In genomic region chr15:83129791-83130190, GRCh38 we compare ENCODE assay signal across 24 cellular contexts. TPM values are rescaled to one million over a fixed set of nuclear protein-coding genes. Genes with fewer than 3 reads are reported as not detected.
DNase-seq lines count a peak whose midpoint lies in the region; ATAC-seq lines count a peak whose summit lies in the region.
"Had no signal": no experiment of that assay in that cellular context is flagged by ENCODE, and none has a peak within 500 bp of the region (broad histone marks: within the 10 kb centered on the region; RNA-seq: fewer than 3 reads in every experiment).

No MANE protein-coding gene starts in this region.

- no peak for ATAC-seq in naive thymus-derived CD4-positive, alpha-beta T cell
- no peak for ATAC-seq in T-helper 17 cell
- ATAC-seq in GM21737 (IDR thresholded peaks at IDR 0.05; ENCODE audit: unreplicated experiment) = no peak
- ATAC-seq: A549; CD8-positive, alpha-beta T cell had no signal

- H3K27ac Mint-ChIP-seq in naive thymus-derived CD4-positive, alpha-beta T cell = no peak overlapping the region
- no peak overlapping the region for H3K27ac Mint-ChIP-seq in T-helper 17 cell
- H3K27ac Mint-ChIP-seq: CD8-positive, alpha-beta T cell; HFFc6 had no signal

- H3K4me1 ChIP-seq in naive thymus-derived CD4-positive, alpha-beta T cell (ENCODE audit: control insufficient read depth in 2 of 2, insufficient read depth in 2 of 2, low read length in 2 of 2) = no peaks in the 10 kb centered on the region
- H3K4me1 ChIP-seq: A549, Caco-2, HAP-1 had no signal

- intact Hi-C loops in naive thymus-derived CD4-positive, alpha-beta T cell (cut with micrococcal nuclease) = loop anchor here in 1 of 2 donors (10.0 kb wide), 1 partner anchor 55 kb away; no protein-coding TSS in a partner anchor

- H3K4me3 ChIP-seq in naive thymus-derived CD4-positive, alpha-beta T cell (ENCODE audit: low read length) = no peak overlapping the region
- H3K4me3 ChIP-seq: A549, HAP-1, SK-N-MC had no signal

- peaks cover 0 to 26% (median 0%) of the 10 kb centered on the region in 5 donors for H3K36me3 Mint-ChIP-seq in naive thymus-derived CD4-positive, alpha-beta T cell
- peaks cover 2% of the 10 kb centered on the region for H3K36me3 Mint-ChIP-seq in T-helper 17 cell (ENCODE audit: low read depth)
- H3K36me3 Mint-ChIP-seq: CD8-positive, alpha-beta T cell had no signal

- DNase-seq in G401 (ENCODE audit: low spot score) (peak; percentile 66), NCI-H524 (lab: John Stamatoyannopoulos, UW) (peak; percentile 100), cerebellar cortex (ENCODE audit: low spot score) (peak; percentile 62), T-helper 17 cell (no peak), NCI-H1417 (lab: John Stamatoyannopoulos, UW) (no peak)
- no peak for DNase-seq in naive thymus-derived CD4-positive, alpha-beta T cell
- DNase-seq: AML-193; Caco-2; CD8-positive, alpha-beta T cell; DMS153; DND-41; GOT3; HFFc6; IMR-90; KG1; MM.1S; NCI-H1694; NCI-H2029 treated with DMSO at 0.1 percent for 48 hours; NCI-H446 treated with DMSO at 0.1 percent for 48 hours; SIG-M5 had no signal

- no peaks in the 10 kb centered on the region for H3K36me3 ChIP-seq in naive thymus-derived CD4-positive, alpha-beta T cell (ENCODE audit: control insufficient read depth in 2 of 3, insufficient read depth in 3 of 3, low read length in 3 of 3)

- no peak overlapping the region for H3K27ac ChIP-seq in naive thymus-derived CD4-positive, alpha-beta T cell (ENCODE audit: low read depth, low read length)
- H3K27ac ChIP-seq: A549, SK-N-MC had no signal

- H3K27me3 Mint-ChIP-seq in naive thymus-derived CD4-positive, alpha-beta T cell = no peaks in the 10 kb centered on the region
- H3K27me3 Mint-ChIP-seq in T-helper 17 cell = no peaks in the 10 kb centered on the region

- H3K9me3 ChIP-seq in naive thymus-derived CD4-positive, alpha-beta T cell (ENCODE audit: control insufficient read depth in 2 of 3, low read length in 3 of 3) = no peaks in the 10 kb centered on the region
- H3K9me3 ChIP-seq in T-helper 17 cell (ENCODE audit: control insufficient read depth, low read length, poor library complexity, severe bottlenecking) = no peaks in the 10 kb centered on the region
- H3K9me3 ChIP-seq: A549, Caco-2, HAP-1 had no signal

- CTCF ChIA-PET in naive thymus-derived CD4-positive, alpha-beta T cell (lab: Charles Lee) = no interaction called here

- no peaks in the 10 kb centered on the region for H3K9me3 Mint-ChIP-seq in naive thymus-derived CD4-positive, alpha-beta T cell
- H3K9me3 Mint-ChIP-seq: CD8-positive, alpha-beta T cell; HFFc6 had no signal

- in situ Hi-C loops in G401 (cut with HindIII; ENCODE audit: low sequenced_read_pairs) = no loop called here

- no peak overlapping the region for H3K4me3 Mint-ChIP-seq in naive thymus-derived CD4-positive, alpha-beta T cell
- H3K4me3 Mint-ChIP-seq in T-helper 17 cell = no peak overlapping the region
- H3K4me3 Mint-ChIP-seq: CD8-positive, alpha-beta T cell; HFFc6 had no signal

- POLR2A ChIA-PET in naive thymus-derived CD4-positive, alpha-beta T cell (lab: Charles Lee) = no interaction called here

- no peaks in the 10 kb centered on the region for H3K27me3 ChIP-seq in naive thymus-derived CD4-positive, alpha-beta T cell (ENCODE audit: control insufficient read depth in 2 of 2, insufficient read depth in 2 of 2, low read length in 2 of 2)

- H3K4me1 Mint-ChIP-seq in naive thymus-derived CD4-positive, alpha-beta T cell = no peaks in the 10 kb centered on the region
- no peaks in the 10 kb centered on the region for H3K4me1 Mint-ChIP-seq in T-helper 17 cell

RNA-seq across cellular contexts. Expression of gene TM6SF1, which starts 22.3 kb away (rescaled TPM):
- total RNA-seq in G401 (2014; rRNA removed; shearing (Covaris generic)) = not detected in 2 replicates
- 10 to 100 TPM in 1 of 5 experiments, 1 to 10 TPM in 2, under 1 TPM in 2; 0.41 to 10.1 (median 1.3) TPM for total RNA-seq in naive thymus-derived CD4-positive, alpha-beta T cell
- polyA plus RNA-seq in naive thymus-derived CD4-positive, alpha-beta T cell = under 1 TPM in 1 of 2 donors, not detected in 1; 0.33 TPM
- 1 to 10 TPM in 1 of 2 donors, under 1 TPM in 1; 0.85 to 4.3 TPM for total RNA-seq in T-helper 17 cell
- total RNA-seq: Caco-2; CD8-positive, alpha-beta T cell had no signal

Comparison
In these comparisons a context has a peak if more than half of its experiments do, and no peak if none do; other contexts are left out.
1. DNase-seq: peak in G401 (single experiment), NCI-H524 (2 of 2) and cerebellar cortex (single experiment); none in naive thymus-derived CD4-positive, alpha-beta T cell (0 of 9), T-helper 17 cell (0 of 3) and NCI-H1417 (0 of 3).